In genomic region chr5:143930561-143930960, GRCh38 we compare ENCODE assay signal across 32 cellular contexts.
A peak's percentile ranks its signal among the peaks of the same experiment; 100 is the strongest.
DNase-seq lines count a peak whose midpoint lies in the region; ATAC-seq, FAIRE-seq and TF ChIP-seq lines count a peak whose summit lies in the region.
"Had no signal": no experiment of that assay in that cellular context is flagged by ENCODE, and none has a peak within 500 bp of the region (broad histone marks: within the 10 kb centered on the region; RNA-seq: fewer than 3 reads in every experiment).

No MANE protein-coding gene starts in this region.

- H4K20me1 ChIP-seq in H1 (replicated peaks in 1 of 2; ENCODE audit: control insufficient read depth in 1 of 2, insufficient read depth in 2 of 2, low read length in 2 of 2): no peaks in the 10 kb centered on the region
- no peaks in the 10 kb centered on the region for H4K20me1 ChIP-seq in GM23248 (ENCODE audit: insufficient read depth)
- H4K20me1 ChIP-seq: BLaER1; BLaER1 treated with 17β-estradiol and CSF1 and Interleukin-3, amounts not matched to agents 10 nM and 100 nM had no signal

- H2BK12ac ChIP-seq in H1 (ENCODE audit: low read depth, low read length): peak overlapping the region; percentile 53

- no peak for FAIRE-seq in A549 (lab: Jason Lieb, UNC)
- FAIRE-seq in H1 (lab: Jason Lieb, UNC): no peak
- FAIRE-seq: A204.1, D721Med had no signal

- H3K4me2 ChIP-seq in A549 (no peak overlapping the region), H1 (ENCODE audit: insufficient read depth in 1 of 2, low read depth in 2 of 2, low read length in 2 of 2) (no peak overlapping the region), mesendoderm (ENCODE audit: low read length) (no peak overlapping the region), GM23248 (ENCODE audit: unreplicated experiment) (no peak overlapping the region)
- H3K4me2 ChIP-seq: BLaER1; BLaER1 treated with 17β-estradiol and CSF1 and Interleukin-3, amounts not matched to agents 10 nM and 100 nM had no signal

- no peak overlapping the region for H2BK120ac ChIP-seq in H1 (replicated peaks; ENCODE audit: low read depth, low read length)
- H2BK120ac ChIP-seq in mesendoderm (ENCODE audit: low read depth, low read length): no peak overlapping the region

- H3K14ac ChIP-seq in H1 (ENCODE audit: insufficient read length): no peak overlapping the region

- H3K27me3 ChIP-seq in H1 (replicated peaks in 1 of 4; ENCODE audit: control insufficient read depth in 3 of 4, extremely low read depth in 1 of 4, insufficient read depth in 3 of 4, low read length in 3 of 4) (no peaks in the 10 kb centered on the region), mesendoderm (ENCODE audit: insufficient read depth, low read length, poor library complexity) (no peaks in the 10 kb centered on the region), GM23248 (replicated peaks; ENCODE audit: insufficient read depth) (no peaks in the 10 kb centered on the region)
- H3K27me3 ChIP-seq: BE2C; BLaER1; BLaER1 treated with 17β-estradiol and CSF1 and Interleukin-3, amounts not matched to agents 10 nM and 100 nM had no signal

- H3K23me2 ChIP-seq in H1 (ENCODE audit: low read depth, low read length): no peaks in the 10 kb centered on the region

- no peak for ATAC-seq in A549
- ATAC-seq: CD8-positive, alpha-beta T cell had no signal

- CTCF ChIA-PET in A549 (lab: Yijun Ruan, JAX): interaction anchor here (1.2 to 1.3 kb wide), 3 partner anchors 38 to 106 kb away, joined by 3 to 4 read pairs (median 3); no protein-coding TSS in a partner anchor
- CTCF ChIA-PET in HEK293 (lab: Yijun Ruan, JAX): interaction anchor here (0.7 kb wide), 2 partner anchors 104 to 141 kb away, joined by 3 to 4 read pairs; no protein-coding TSS in a partner anchor
- CTCF ChIA-PET in H1 (lab: Charles Lee; ENCODE audit: partially characterized antibody): interaction anchor here (1.4 kb wide), 1 partner anchor 212 kb away, joined by 4 read pairs; no protein-coding TSS in a partner anchor

- H3K23ac ChIP-seq in H1 (ENCODE audit: insufficient read length): no peak overlapping the region
- H3K23ac ChIP-seq in mesendoderm (ENCODE audit: low read length): no peak overlapping the region

- H2AFZ ChIP-seq in H1 (ENCODE audit: low read length) (no peak overlapping the region), GM23248 (no peak overlapping the region)

- POLR2A ChIA-PET in A549 (lab: Yijun Ruan, JAX) (no interaction called here), HEK293 (lab: Yijun Ruan, JAX) (no interaction called here), H1 (lab: Charles Lee; ENCODE audit: partially characterized antibody) (no interaction called here)

- H3K36me3 ChIP-seq in HEK293 (ENCODE audit: control insufficient read depth in 2 of 2, insufficient read depth in 1 of 2, low read length in 2 of 2): no peaks in the 10 kb centered on the region
- no peaks in the 10 kb centered on the region for H3K36me3 ChIP-seq in H1 (ENCODE audit: control insufficient read depth in 2 of 4, insufficient read depth in 4 of 4, low read length in 3 of 4)
- no peaks in the 10 kb centered on the region for H3K36me3 ChIP-seq in mesendoderm (ENCODE audit: control insufficient read depth, insufficient read depth, low read length)
- no peaks in the 10 kb centered on the region for H3K36me3 ChIP-seq in GM23248 (ENCODE audit: low read depth)
- H3K36me3 ChIP-seq: BE2C, BLaER1 had no signal

- no peak for TF ChIP-seq EP300 in A549 (IDR thresholded peaks at IDR 0.05)
- TF ChIP-seq EP300 in H1 (IDR thresholded peaks at IDR 0.05; ENCODE audit: borderline replicate concordance in 1 of 2, low read depth in 2 of 2, low read length in 2 of 2): no peak

- no peak overlapping the region for H2BK15ac ChIP-seq in H1 (ENCODE audit: low read length)
- H2BK15ac ChIP-seq in mesendoderm (replicated peaks; ENCODE audit: low read depth): peak overlapping the region; percentile 57

- H3K56ac ChIP-seq in H1 (replicated peaks; ENCODE audit: insufficient read length, low read depth, low read length) (no peak overlapping the region), mesendoderm (ENCODE audit: low read length) (no peak overlapping the region)

- TF ChIP-seq CTCF in A549 (IDR thresholded peaks at IDR 0.05) (no peak), HEK293 (tag by site-specific recombination; IDR thresholded peaks at IDR 0.05) (no peak), H1 (IDR thresholded peaks at IDR 0.05; ENCODE audit: control extremely low read depth in 1 of 3, insufficient read depth in 1 of 3, low read depth in 1 of 3, low read length in 3 of 3) (no peak)

- H3K79me2 ChIP-seq in H1 (ENCODE audit: control insufficient read depth in 1 of 2, insufficient read depth in 2 of 2, low read length in 2 of 2) (no peaks in the 10 kb centered on the region), mesendoderm (ENCODE audit: control insufficient read depth, insufficient read depth, low read length) (no peaks in the 10 kb centered on the region), GM23248 (ENCODE audit: insufficient read depth) (no peaks in the 10 kb centered on the region)

- in situ Hi-C loops in GM23248 (cut with MboI): no loop called here

- H3K79me1 ChIP-seq in H1 (ENCODE audit: low read depth, low read length) (no peaks in the 10 kb centered on the region), mesendoderm (ENCODE audit: low read length) (no peaks in the 10 kb centered on the region)

- no peak overlapping the region for H2BK5ac ChIP-seq in H1 (ENCODE audit: low read depth, low read length)
- no peak overlapping the region for H2BK5ac ChIP-seq in mesendoderm (ENCODE audit: low read length)

- no peak for TF ChIP-seq POLR2A in A549 (IDR thresholded peaks at IDR 0.05; ENCODE audit: low read length)
- TF ChIP-seq POLR2A in H1 (IDR thresholded peaks at IDR 0.05; ENCODE audit: control extremely low read depth in 1 of 2, low read depth in 2 of 2, low read length in 2 of 2): no peak

- H2BK20ac ChIP-seq in H1 (ENCODE audit: low read length): no peak overlapping the region

- H4K91ac ChIP-seq in H1 (replicated peaks; ENCODE audit: insufficient read length, low read length): no peak overlapping the region

- H3K9me3 ChIP-seq in A549: no peaks in the 10 kb centered on the region; the same call in 2 of the 3 replicates
- H3K9me3 ChIP-seq in HEK293 (ENCODE audit: control insufficient read depth, insufficient read depth, low read depth, low read length): no peaks in the 10 kb centered on the region
- H3K9me3 ChIP-seq in H1 (ENCODE audit: insufficient read depth in 2 of 2, low read depth in 1 of 2, low read length in 1 of 2): no peaks in the 10 kb centered on the region
- H3K9me3 ChIP-seq in GM23248 (ENCODE audit: low read depth): peaks cover 5% of the 10 kb centered on the region
- H3K9me3 ChIP-seq: BE2C, Caco-2 had no signal

- H4K5ac ChIP-seq in H1 (ENCODE audit: insufficient read length, low read depth, low read length): no peak overlapping the region
- no peak overlapping the region for H4K5ac ChIP-seq in mesendoderm (ENCODE audit: low read length)

- H3K4me1 ChIP-seq in A549: peaks cover 17% of the 10 kb centered on the region; the same call in 2 of the 3 replicates
- no peaks in the 10 kb centered on the region for H3K4me1 ChIP-seq in HEK293 (ENCODE audit: control insufficient read depth, insufficient read depth, low read length)
- peaks cover 0 to 4% (median 1%) of the 10 kb centered on the region in 4 experiments; a peak in 3 of 7 replicates for H3K4me1 ChIP-seq in H1 (replicated peaks in 1 of 4; ENCODE audit: control insufficient read depth in 3 of 4, insufficient read depth in 4 of 4, low read length in 3 of 4)
- H3K4me1 ChIP-seq in mesendoderm (ENCODE audit: control insufficient read depth, low read depth, low read length): no peaks in the 10 kb centered on the region
- H3K4me1 ChIP-seq in GM23248 (ENCODE audit: insufficient read depth): peaks cover 24% of the 10 kb centered on the region
- H3K4me1 ChIP-seq: BE2C; BLaER1; BLaER1 treated with 17β-estradiol and CSF1 and Interleukin-3, amounts not matched to agents 10 nM and 100 nM; Caco-2 had no signal

- no peak overlapping the region for H4K8ac ChIP-seq in H1 (ENCODE audit: extremely low read depth, insufficient read depth, low read length)
- H4K8ac ChIP-seq in mesendoderm (ENCODE audit: low read depth, low read length): no peak overlapping the region

- H3K18ac ChIP-seq in H1 (ENCODE audit: extremely low read depth, low read length) (no peak overlapping the region), mesendoderm (ENCODE audit: low read length) (peak overlapping the region; percentile 5)

- no peak overlapping the region for H3K4ac ChIP-seq in H1 (replicated peaks; ENCODE audit: insufficient read length, low read depth, low read length)
- H3K4ac ChIP-seq in mesendoderm (ENCODE audit: low read depth, low read length): no peak overlapping the region

- no peaks in the 10 kb centered on the region for H3K9me2 ChIP-seq in GM23248 (ENCODE audit: insufficient read depth)

- peaks cover 7% of the 10 kb centered on the region; the same call in 1 of the 2 replicates for H3F3A ChIP-seq in GM23248 (ENCODE audit: insufficient read depth)

- H3K27ac ChIP-seq in A549 (no peak overlapping the region), HEK293 (ENCODE audit: extremely low read depth, low read depth, low read length) (no peak overlapping the region), H1 (ENCODE audit: low read depth, low read length) (no peak overlapping the region), mesendoderm (ENCODE audit: low read depth, low read length) (no peak overlapping the region), GM23248 (no peak overlapping the region)
- H3K27ac ChIP-seq: BLaER1; BLaER1 treated with 17β-estradiol and CSF1 and Interleukin-3, amounts not matched to agents 10 nM and 100 nM; C4-2B had no signal

- no peak overlapping the region for H3K4me3 ChIP-seq in A549
- no peak overlapping the region for H3K4me3 ChIP-seq in HEK293 (ENCODE audit: low read depth, low read length)
- H3K4me3 ChIP-seq in H1 (ENCODE audit: extremely low read depth in 1 of 4, insufficient read depth in 2 of 4, low read depth in 3 of 4, low read length in 4 of 4): no peak overlapping the region
- H3K4me3 ChIP-seq in mesendoderm (ENCODE audit: low read length): no peak overlapping the region
- H3K4me3 ChIP-seq in GM23248: no peak overlapping the region
- H3K4me3 ChIP-seq: BLaER1; BLaER1 treated with 17β-estradiol and CSF1 and Interleukin-3, amounts not matched to agents 10 nM and 100 nM had no signal

- H2AK5ac ChIP-seq in H1 (ENCODE audit: low read depth, low read length) (no peak overlapping the region), mesendoderm (ENCODE audit: low read length) (no peak overlapping the region)

- H3K9ac ChIP-seq in H1 (replicated peaks in 1 of 4; ENCODE audit: extremely low read depth in 1 of 4, low read depth in 3 of 4, low read length in 3 of 4): no peak overlapping the region
- no peak overlapping the region for H3K9ac ChIP-seq in mesendoderm (ENCODE audit: low read length)
- H3K9ac ChIP-seq in GM23248: no peak overlapping the region
- H3K9ac ChIP-seq: BLaER1; BLaER1 treated with 17β-estradiol and CSF1 and Interleukin-3, amounts not matched to agents 10 nM and 100 nM had no signal

- DNase-seq in A549 (ENCODE audit: low read depth in 1 of 2, low spot score in 1 of 2): no peak
- no peak for DNase-seq in H1 (ENCODE audit: low read depth in 1 of 2, low spot score in 2 of 2)
- no peak for DNase-seq in mesendoderm
- DNase-seq in GM23248: no peak
- DNase-seq in Ammon's horn (ENCODE audit: low spot score): no peak
- no peak for DNase-seq in GF-D8 (lab: John Stamatoyannopoulos, UW)
- no peak for DNase-seq in NCI-H774 (lab: John Stamatoyannopoulos, UW)
- DNase-seq: 8988T; ACHN; AML-193; BE2C; Caco-2; Calu3; CD4-positive, alpha-beta memory T cell; CD4-positive, alpha-beta T cell; CD4-positive, CD25-positive, alpha-beta regulatory T cell; CD8-positive, alpha-beta memory T cell; CD8-positive, alpha-beta T cell; COR-L47; DMS 273 treated with DMSO at 0.1 percent for 48 hours; DMS153; DMS53; DMS79; DMS79 treated with DMSO at 0.1 percent for 48 hours; DND-41; EL had no signal

- no peak for TF ChIP-seq RAD21 in A549 (conservative IDR thresholded peaks at IDR 0.05 in 1 of 2, IDR thresholded peaks at IDR 0.05 in 1 of 2)
- TF ChIP-seq RAD21 in H1 (IDR thresholded peaks at IDR 0.05 in 1 of 2, conservative IDR thresholded peaks at IDR 0.05 in 1 of 2; ENCODE audit: low read depth in 2 of 2, low read length in 2 of 2): no peak
